ENCODE assay signal across 1 cellular context in the genomic region with DNA sequence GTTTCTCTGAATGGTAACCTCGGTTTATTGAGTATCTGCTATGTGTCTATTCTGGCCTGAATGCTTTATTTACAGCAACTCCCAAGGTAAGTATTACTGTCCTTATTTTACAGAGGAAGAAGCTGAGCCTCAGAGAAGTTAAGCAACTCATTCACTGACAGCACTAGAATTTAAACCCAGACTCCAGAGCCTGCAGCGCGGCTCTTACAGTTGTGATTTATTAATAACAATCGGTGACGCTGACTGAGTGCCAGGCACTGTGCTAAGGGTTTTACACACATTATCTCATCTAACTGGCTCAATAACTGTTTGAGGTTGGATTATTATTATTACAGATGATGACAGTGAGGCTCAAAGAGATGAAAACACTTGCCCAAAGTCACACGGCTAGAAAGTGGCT.
TF ChIP-seq lines count a peak whose summit lies in the region.

No MANE protein-coding gene starts in this region.

TF ChIP-seq in WTC11, 78 proteins besides CTCF, POLR2A, EP300 and RAD21 (continued from another document):
- no peak for TF ChIP-seq ZNF532 (CRISPR knock-in tag; IDR thresholded peaks at IDR 0.05; ENCODE audit: borderline replicate concordance)
- TF ChIP-seq, protein P1, sequence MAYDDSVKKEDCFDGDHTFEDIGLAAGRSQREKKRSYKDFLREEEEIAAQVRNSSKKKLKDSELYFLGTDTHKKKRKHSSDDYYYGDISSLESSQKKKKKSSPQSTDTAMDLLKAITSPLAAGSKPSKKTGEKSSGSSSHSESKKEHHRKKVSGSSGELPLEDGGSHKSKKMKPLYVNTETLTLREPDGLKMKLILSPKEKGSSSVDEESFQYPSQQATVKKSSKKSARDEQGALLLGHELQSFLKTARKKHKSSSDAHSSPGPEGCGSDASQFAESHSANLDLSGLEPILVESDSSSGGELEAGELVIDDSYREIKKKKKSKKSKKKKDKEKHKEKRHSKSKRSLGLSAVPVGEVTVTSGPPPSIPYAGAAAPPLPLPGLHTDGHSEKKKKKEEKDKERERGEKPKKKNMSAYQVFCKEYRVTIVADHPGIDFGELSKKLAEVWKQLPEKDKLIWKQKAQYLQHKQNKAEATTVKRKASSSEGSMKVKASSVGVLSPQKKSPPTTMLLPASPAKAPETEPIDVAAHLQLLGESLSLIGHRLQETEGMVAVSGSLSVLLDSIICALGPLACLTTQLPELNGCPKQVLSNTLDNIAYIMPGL (CRISPR knock-in tag; IDR thresholded peaks at IDR 0.05), result no peak
- no peak for TF ChIP-seq PRRX2 (CRISPR knock-in tag; IDR thresholded peaks at IDR 0.05)
- TF ChIP-seq, protein P2, sequence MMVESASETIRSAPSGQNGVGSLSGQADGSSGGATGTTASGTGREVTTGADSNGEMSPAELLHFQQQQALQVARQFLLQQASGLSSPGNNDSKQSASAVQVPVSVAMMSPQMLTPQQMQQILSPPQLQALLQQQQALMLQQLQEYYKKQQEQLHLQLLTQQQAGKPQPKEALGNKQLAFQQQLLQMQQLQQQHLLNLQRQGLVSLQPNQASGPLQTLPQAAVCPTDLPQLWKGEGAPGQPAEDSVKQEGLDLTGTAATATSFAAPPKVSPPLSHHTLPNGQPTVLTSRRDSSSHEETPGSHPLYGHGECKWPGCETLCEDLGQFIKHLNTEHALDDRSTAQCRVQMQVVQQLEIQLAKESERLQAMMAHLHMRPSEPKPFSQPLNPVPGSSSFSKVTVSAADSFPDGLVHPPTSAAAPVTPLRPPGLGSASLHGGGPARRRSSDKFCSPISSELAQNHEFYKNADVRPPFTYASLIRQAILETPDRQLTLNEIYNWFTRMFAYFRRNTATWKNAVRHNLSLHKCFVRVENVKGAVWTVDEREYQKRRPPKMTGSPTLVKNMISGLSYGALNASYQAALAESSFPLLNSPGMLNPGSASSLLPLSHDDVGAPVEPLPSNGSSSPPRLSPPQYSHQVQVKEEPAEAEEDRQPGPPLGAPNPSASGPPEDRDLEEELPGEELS (CRISPR knock-in tag; IDR thresholded peaks at IDR 0.05), result no peak
- TF ChIP-seq NR2C2 (CRISPR knock-in tag; IDR thresholded peaks at IDR 0.05), result no peak
- TF ChIP-seq, protein P3, sequence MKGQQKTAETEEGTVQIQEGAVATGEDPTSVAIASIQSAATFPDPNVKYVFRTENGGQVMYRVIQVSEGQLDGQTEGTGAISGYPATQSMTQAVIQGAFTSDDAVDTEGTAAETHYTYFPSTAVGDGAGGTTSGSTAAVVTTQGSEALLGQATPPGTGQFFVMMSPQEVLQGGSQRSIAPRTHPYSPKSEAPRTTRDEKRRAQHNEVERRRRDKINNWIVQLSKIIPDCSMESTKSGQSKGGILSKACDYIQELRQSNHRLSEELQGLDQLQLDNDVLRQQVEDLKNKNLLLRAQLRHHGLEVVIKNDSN (CRISPR knock-in tag; IDR thresholded peaks at IDR 0.05), result no peak
- no peak for TF ChIP-seq TP53 (CRISPR knock-in tag; IDR thresholded peaks at IDR 0.05)
- TF ChIP-seq, protein P4, sequence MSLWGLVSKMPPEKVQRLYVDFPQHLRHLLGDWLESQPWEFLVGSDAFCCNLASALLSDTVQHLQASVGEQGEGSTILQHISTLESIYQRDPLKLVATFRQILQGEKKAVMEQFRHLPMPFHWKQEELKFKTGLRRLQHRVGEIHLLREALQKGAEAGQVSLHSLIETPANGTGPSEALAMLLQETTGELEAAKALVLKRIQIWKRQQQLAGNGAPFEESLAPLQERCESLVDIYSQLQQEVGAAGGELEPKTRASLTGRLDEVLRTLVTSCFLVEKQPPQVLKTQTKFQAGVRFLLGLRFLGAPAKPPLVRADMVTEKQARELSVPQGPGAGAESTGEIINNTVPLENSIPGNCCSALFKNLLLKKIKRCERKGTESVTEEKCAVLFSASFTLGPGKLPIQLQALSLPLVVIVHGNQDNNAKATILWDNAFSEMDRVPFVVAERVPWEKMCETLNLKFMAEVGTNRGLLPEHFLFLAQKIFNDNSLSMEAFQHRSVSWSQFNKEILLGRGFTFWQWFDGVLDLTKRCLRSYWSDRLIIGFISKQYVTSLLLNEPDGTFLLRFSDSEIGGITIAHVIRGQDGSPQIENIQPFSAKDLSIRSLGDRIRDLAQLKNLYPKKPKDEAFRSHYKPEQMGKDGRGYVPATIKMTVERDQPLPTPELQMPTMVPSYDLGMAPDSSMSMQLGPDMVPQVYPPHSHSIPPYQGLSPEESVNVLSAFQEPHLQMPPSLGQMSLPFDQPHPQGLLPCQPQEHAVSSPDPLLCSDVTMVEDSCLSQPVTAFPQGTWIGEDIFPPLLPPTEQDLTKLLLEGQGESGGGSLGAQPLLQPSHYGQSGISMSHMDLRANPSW (CRISPR knock-in tag; conservative IDR thresholded peaks at IDR 0.05; ENCODE audit: low read depth), result no peak
- TF ChIP-seq SP1 (CRISPR knock-in tag; conservative IDR thresholded peaks at IDR 0.05), result no peak
- TF ChIP-seq NR3C1 (CRISPR knock-in tag; conservative IDR thresholded peaks at IDR 0.05; ENCODE audit: low read depth), result no peak
